8 cellular contexts compared by ENCODE assay signal in genomic region chr4:74320559-74321118, GRCh38. TPM values are rescaled to one million over a fixed set of nuclear protein-coding genes. Genes with fewer than 3 reads are reported as not detected.
DNase-seq lines count a peak whose midpoint lies in the region; ATAC-seq and TF ChIP-seq lines count a peak whose summit lies in the region.

No MANE protein-coding gene starts in this region.

- H3K36me3 ChIP-seq in adrenal gland (replicated peaks in 1 of 2): no peaks in the 10 kb centered on the region

- H3K9me3 ChIP-seq in adrenal gland (replicated peaks in 1 of 3): no peaks in the 10 kb centered on the region

- TF ChIP-seq CTCF in adrenal gland (IDR thresholded peaks at IDR 0.05) (peak in 5 of 6 experiments; percentile 23 to 44 (median 42)), lower leg skin (IDR thresholded peaks at IDR 0.05) (no peak)

- 35 to 49% (median 41%) methylated on average over 4 of the region's 4 CpGs for WGBS in adrenal gland, 4 donors
- 32 to 36% methylated on average over 4 of the region's 4 CpGs for WGBS in lower leg skin, 2 donors

- TF ChIP-seq POLR2A in adrenal gland (IDR thresholded peaks at IDR 0.05): no peak
- TF ChIP-seq POLR2A in lower leg skin (IDR thresholded peaks at IDR 0.05): no peak

- intact Hi-C loops in adrenal gland (cut with DNase I) (no loop called here), lower leg skin (cut with DNase I; ENCODE audit: low total_unique reads) (no loop called here)

- H3K4me1 ChIP-seq in adrenal gland (replicated peaks in 1 of 2): no peaks in the 10 kb centered on the region

- H3K27me3 ChIP-seq in adrenal gland: peaks cover under 1% of the 10 kb centered on the region

- ATAC-seq in GM19452 (IDR thresholded peaks at IDR 0.05; ENCODE audit: unreplicated experiment) (peak; percentile 72), HG03460 (IDR thresholded peaks at IDR 0.05; ENCODE audit: unreplicated experiment) (peak; percentile 73)

- no peak overlapping the region for H3K27ac ChIP-seq in adrenal gland

- H3K4me3 ChIP-seq in adrenal gland: no peak overlapping the region
- no peak overlapping the region for H3K4me3 ChIP-seq in lower leg skin (ENCODE audit: low read depth, poor library complexity, severe bottlenecking)

- DNase-seq in DMS53 (lab: John Stamatoyannopoulos, UW) (peak; percentile 86), NCI-H82 treated with DMSO at 0.1 percent for 48 hours (lab: John Stamatoyannopoulos, UW; ENCODE audit: unreplicated experiment) (peak; percentile 7), adrenal gland (peak in 2 of 7 donors; percentile 16 to 23), iPS DF 19.7 (ENCODE audit: low read depth, low spot score) (peak; percentile 33), lower leg skin (ENCODE audit: low spot score in 2 of 2) (no peak)
- DNase-seq in stimulated activated CD4-positive, alpha-beta T cell treated with anti-CD3 and anti-CD28 coated beads, Interleukin-1b, Interleukin-23, amount 100 ng/mL, for 4 hours (ENCODE audit: low read depth in 2 of 2): peak; percentile 1 to 17

RNA-seq across cellular contexts. Expression of gene EPGN, which starts 12.4 kb away (rescaled TPM):
- total RNA-seq in adrenal gland: under 1 TPM in 1 of 8 donors, not detected in 7; 0.46 TPM
- under 1 TPM in 1 of 3 donors, not detected in 2; 0.07 TPM for polyA plus RNA-seq in adrenal gland
- total RNA-seq in lower leg skin: 10 to 100 TPM in 2 of 4 donors, 1 to 10 TPM in 2; 4.0 to 27.9 (median 16.9) TPM

RNA-seq across cellular contexts. Expression of gene EREG, which starts 44.3 kb away (rescaled TPM):
- total RNA-seq in adrenal gland: 1 to 10 TPM in 1 of 8 donors, under 1 TPM in 2, not detected in 5; 0.18 to 1.4 (median 0.42) TPM
- polyA plus RNA-seq in adrenal gland: under 1 TPM in 1 of 3 donors, not detected in 2; 0.08 TPM
- total RNA-seq in lower leg skin: 10 to 100 TPM; 21.4 to 52.1 (median 44.3) TPM

Comparison
In these comparisons a context has a peak if more than half of its experiments do, and no peak if none do; other contexts are left out.
1. DNase-seq: peak in DMS53 (single experiment), NCI-H82 treated with DMSO at 0.1 percent for 48 hours (single experiment), iPS DF 19.7 (single experiment) and stimulated activated CD4-positive, alpha-beta T cell treated with anti-CD3 and anti-CD28 coated beads, Interleukin-1b, Interleukin-23, amount 100 ng/mL, for 4 hours (2 of 2); none in lower leg skin (0 of 2).
2. CTCF ChIP-seq: peak in adrenal gland (5 of 6); none in lower leg skin (0 of 3).
3. RNA of gene EREG, which starts 44.3 kb away (total RNA-seq): 21.4 to 52.1 TPM in lower leg skin; 0.18 to 1.4 TPM in adrenal gland; every median in the first group is over 4 times any median in the second.